Comparison of ENCODE assay signal across 8 cellular contexts in the genomic region with DNA sequence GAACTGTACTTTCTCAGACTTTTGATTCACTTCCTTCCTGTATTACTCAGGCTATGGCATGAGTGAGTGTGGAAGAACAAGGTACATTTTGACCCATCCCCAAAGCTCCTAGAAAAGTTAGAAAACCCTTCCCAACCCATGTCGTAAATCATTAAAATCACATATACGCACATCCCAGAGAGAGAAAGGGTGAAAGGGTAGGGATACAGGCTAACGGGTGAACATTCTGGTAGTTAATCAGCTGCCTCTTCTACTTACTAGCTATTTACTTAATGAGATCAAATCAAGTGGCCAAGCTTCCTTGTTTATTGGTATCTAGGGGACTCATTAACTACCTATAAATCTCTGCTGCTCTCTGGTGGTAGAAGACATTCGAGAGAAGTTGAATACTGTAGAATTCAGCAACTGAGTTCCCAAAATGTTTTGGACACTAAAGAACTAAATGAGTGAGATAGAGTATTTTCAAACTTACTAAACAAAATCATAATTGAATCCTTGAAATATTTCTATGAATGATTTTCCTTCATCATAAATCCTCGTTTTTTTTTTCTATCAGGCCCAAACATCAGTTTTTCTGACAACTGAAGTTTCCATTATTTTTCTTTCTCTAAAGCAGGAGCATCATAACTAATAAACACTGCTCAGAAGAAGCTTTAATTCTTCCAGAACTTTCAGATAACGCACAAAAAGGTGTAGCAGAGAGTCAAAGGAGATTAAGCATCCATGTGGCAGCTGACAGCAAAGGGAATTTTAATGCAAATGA.
DNase-seq lines count a peak whose midpoint lies in the region; ATAC-seq, FAIRE-seq and TF ChIP-seq lines count a peak whose summit lies in the region.

No MANE protein-coding gene starts in this region.

- no peak overlapping the region for H2AFZ ChIP-seq in OCI-LY3 (ENCODE audit: low read depth, low read length)

- H3K4me2 ChIP-seq in A549 = no peak overlapping the region
- no peak overlapping the region for H3K4me2 ChIP-seq in OCI-LY3 (ENCODE audit: low read length)

- no peak for TF ChIP-seq POLR2A in A549 (IDR thresholded peaks at IDR 0.05; ENCODE audit: low read length)

- TF ChIP-seq RAD21 in A549 (conservative IDR thresholded peaks at IDR 0.05 in 1 of 2, IDR thresholded peaks at IDR 0.05 in 1 of 2) = peak; percentile 92 to 94

- FAIRE-seq in A549 (lab: Jason Lieb, UNC) = peak; percentile 67

- H3K9me3 ChIP-seq in A549 (no peaks in the 10 kb centered on the region), OCI-LY3 (ENCODE audit: insufficient read depth, low read length) (no peaks in the 10 kb centered on the region)

- H3K27me3 ChIP-seq in OCI-LY3 (ENCODE audit: low read depth, low read length) = peaks cover 5% of the 10 kb centered on the region; the same call in 1 of the 2 replicates

- CTCF ChIA-PET in A549 (lab: Yijun Ruan, JAX) = interaction anchor here (0.6 to 2.7 kb wide), 69 partner anchors 8 to 741 kb away, joined by 3 to 40 read pairs (median 3); a partner anchor contains a TSS

- H3K9ac ChIP-seq in OCI-LY3 (ENCODE audit: low read length) = no peak overlapping the region

- WGBS in A549 (ENCODE audit: missing lambda C conversion rate) = 24% methylated on average over 6 of the region's 6 CpGs

- POLR2A ChIA-PET in A549 (lab: Yijun Ruan, JAX) = interaction anchor here (0.6 kb wide), 1 partner anchor 605 kb away, joined by 3 read pairs; no protein-coding TSS in a partner anchor

- H4K20me1 ChIP-seq in OCI-LY3 (ENCODE audit: insufficient read depth, low read length) = no peaks in the 10 kb centered on the region

- no peak for TF ChIP-seq EP300 in A549 (IDR thresholded peaks at IDR 0.05)

- peak; percentile 74 to 84 for ATAC-seq in A549
- ATAC-seq in GM21367 (IDR thresholded peaks at IDR 0.05; ENCODE audit: unreplicated experiment) = peak; percentile 51
- peak; percentile 57 for ATAC-seq in omental fat pad (ENCODE audit: low FRiP score)
- ATAC-seq in GM21723 (IDR thresholded peaks at IDR 0.05; ENCODE audit: unreplicated experiment) = no peak

- H3K4me1 ChIP-seq in A549 = 0 out of 3 replicates have a peak, but pooled peaks cover 6% of the 10 kb centered on the region
- peaks cover 7% of the 10 kb centered on the region; the same call in 1 of the 2 replicates for H3K4me1 ChIP-seq in OCI-LY3 (ENCODE audit: low read length)

- no peak overlapping the region for H3K4me3 ChIP-seq in A549
- H3K4me3 ChIP-seq in OCI-LY3 (ENCODE audit: low read length) = no peak overlapping the region
- H3K4me3 ChIP-seq in epithelial cell of esophagus (ENCODE audit: low read length) = no peak overlapping the region

- H3K36me3 ChIP-seq in OCI-LY3 (replicated peaks; ENCODE audit: low read depth, low read length) = no peaks in the 10 kb centered on the region

- peak; percentile 28 to 66 for DNase-seq in A549 (ENCODE audit: low read depth in 1 of 2, low spot score in 1 of 2)
- peak; percentile 69 for DNase-seq in epithelial cell of esophagus (ENCODE audit: low read depth)
- DNase-seq in omental fat pad (ENCODE audit: low spot score) = no peak
- no peak for DNase-seq in cortex of kidney (lab: John Stamatoyannopoulos, UW)
- DNase-seq in activated CD4-positive, alpha-beta T cell treated with anti-CD3 and anti-CD28 coated beads for 48 hours = no peak

- peak overlapping the region; percentile 42 to 79; a peak in 5 of 6 replicates for H3K27ac ChIP-seq in A549
- no peak overlapping the region for H3K27ac ChIP-seq in OCI-LY3 (ENCODE audit: low read length)

- H3K79me2 ChIP-seq in OCI-LY3 (ENCODE audit: low read length) = no peaks in the 10 kb centered on the region

- TF ChIP-seq CTCF in A549 (IDR thresholded peaks at IDR 0.05) (peak; percentile 81), OCI-LY3 (IDR thresholded peaks at IDR 0.05; ENCODE audit: low read depth, low read length) (peak; percentile 80), epithelial cell of esophagus (IDR thresholded peaks at IDR 0.05; ENCODE audit: insufficient read depth, low read depth, low read length, missing control alignments) (peak; percentile 66), omental fat pad (IDR thresholded peaks at IDR 0.05) (no peak)

TF ChIP-seq in A549, 52 proteins besides CTCF, POLR2A, EP300 and RAD21:
- TF ChIP-seq JUNB (IDR thresholded peaks at IDR 0.05) (no peak), HDAC2 (IDR thresholded peaks at IDR 0.05) (no peak), MAZ (IDR thresholded peaks at IDR 0.05; ENCODE audit: borderline replicate concordance, low read depth, low read length) (no peak), SMC3 (IDR thresholded peaks at IDR 0.05) (peak; percentile 97)

Comparison
In these comparisons a context has a peak if more than half of its experiments do, and no peak if none do; other contexts are left out.
1. DNase-seq: peak in A549 (2 of 2) and epithelial cell of esophagus (single experiment); none in omental fat pad (single experiment), cortex of kidney (single experiment) and activated CD4-positive, alpha-beta T cell treated with anti-CD3 and anti-CD28 coated beads for 48 hours (single experiment).
2. CTCF ChIP-seq: peak in A549 (single experiment), OCI-LY3 (single experiment) and epithelial cell of esophagus (single experiment); none in omental fat pad (0 of 3).